Comparison of ENCODE assay signal across 1 cellular context in the genomic region with DNA sequence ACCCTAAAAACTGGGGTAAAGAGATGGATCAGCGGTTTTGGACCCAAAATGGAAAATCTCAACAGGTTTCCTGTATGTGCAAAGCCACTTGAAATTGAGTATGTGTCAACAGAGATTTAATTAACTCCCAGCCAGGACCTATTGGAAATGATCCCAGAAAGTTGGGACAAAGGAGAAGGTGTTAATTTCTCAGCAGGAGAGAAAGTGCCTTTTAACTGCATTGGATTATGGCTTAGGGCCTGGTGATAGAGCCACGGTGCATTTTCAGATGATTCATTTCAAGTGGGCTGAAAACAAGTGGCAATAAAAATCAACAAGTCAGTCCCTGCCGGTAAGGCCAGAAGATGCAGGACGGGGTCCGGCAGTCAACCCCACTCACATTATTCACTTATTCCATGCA.
TF ChIP-seq lines count a peak whose summit lies in the region.

No MANE protein-coding gene starts in this region.

TF ChIP-seq in HEK293, 187 proteins besides CTCF, POLR2A, EP300 and RAD21 (continued from another document and continues in another):
- TF ChIP-seq ZNF341 (tag by site-specific recombination; IDR thresholded peaks at IDR 0.05; ENCODE audit: low read depth): no peak
- no peak for TF ChIP-seq ZNF529 (tag by site-specific recombination; IDR thresholded peaks at IDR 0.05; ENCODE audit: insufficient replicate concordance)
- no peak for TF ChIP-seq ZNF140 (tag by site-specific recombination; IDR thresholded peaks at IDR 0.05)
- no peak for TF ChIP-seq ZNF239 (tag by site-specific recombination; IDR thresholded peaks at IDR 0.05)
- no peak for TF ChIP-seq ZNF221 (tag by site-specific recombination; IDR thresholded peaks at IDR 0.05; ENCODE audit: borderline replicate concordance)
- TF ChIP-seq, protein P1, sequence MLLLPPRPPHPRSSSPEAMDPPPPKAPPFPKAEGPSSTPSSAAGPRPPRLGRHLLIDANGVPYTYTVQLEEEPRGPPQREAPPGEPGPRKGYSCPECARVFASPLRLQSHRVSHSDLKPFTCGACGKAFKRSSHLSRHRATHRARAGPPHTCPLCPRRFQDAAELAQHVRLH (tag by site-specific recombination; IDR thresholded peaks at IDR 0.05): 0 out of 2 replicates have a peak, but pooled peaks have one; percentile 23
- TF ChIP-seq GLIS2 (tag by site-specific recombination; IDR thresholded peaks at IDR 0.05): no peak
- TF ChIP-seq ZNF549 (tag by site-specific recombination; IDR thresholded peaks at IDR 0.05): no peak
- no peak for TF ChIP-seq ZNF132 (tag by site-specific recombination; IDR thresholded peaks at IDR 0.05; ENCODE audit: borderline replicate concordance)
- TF ChIP-seq, protein P2, sequence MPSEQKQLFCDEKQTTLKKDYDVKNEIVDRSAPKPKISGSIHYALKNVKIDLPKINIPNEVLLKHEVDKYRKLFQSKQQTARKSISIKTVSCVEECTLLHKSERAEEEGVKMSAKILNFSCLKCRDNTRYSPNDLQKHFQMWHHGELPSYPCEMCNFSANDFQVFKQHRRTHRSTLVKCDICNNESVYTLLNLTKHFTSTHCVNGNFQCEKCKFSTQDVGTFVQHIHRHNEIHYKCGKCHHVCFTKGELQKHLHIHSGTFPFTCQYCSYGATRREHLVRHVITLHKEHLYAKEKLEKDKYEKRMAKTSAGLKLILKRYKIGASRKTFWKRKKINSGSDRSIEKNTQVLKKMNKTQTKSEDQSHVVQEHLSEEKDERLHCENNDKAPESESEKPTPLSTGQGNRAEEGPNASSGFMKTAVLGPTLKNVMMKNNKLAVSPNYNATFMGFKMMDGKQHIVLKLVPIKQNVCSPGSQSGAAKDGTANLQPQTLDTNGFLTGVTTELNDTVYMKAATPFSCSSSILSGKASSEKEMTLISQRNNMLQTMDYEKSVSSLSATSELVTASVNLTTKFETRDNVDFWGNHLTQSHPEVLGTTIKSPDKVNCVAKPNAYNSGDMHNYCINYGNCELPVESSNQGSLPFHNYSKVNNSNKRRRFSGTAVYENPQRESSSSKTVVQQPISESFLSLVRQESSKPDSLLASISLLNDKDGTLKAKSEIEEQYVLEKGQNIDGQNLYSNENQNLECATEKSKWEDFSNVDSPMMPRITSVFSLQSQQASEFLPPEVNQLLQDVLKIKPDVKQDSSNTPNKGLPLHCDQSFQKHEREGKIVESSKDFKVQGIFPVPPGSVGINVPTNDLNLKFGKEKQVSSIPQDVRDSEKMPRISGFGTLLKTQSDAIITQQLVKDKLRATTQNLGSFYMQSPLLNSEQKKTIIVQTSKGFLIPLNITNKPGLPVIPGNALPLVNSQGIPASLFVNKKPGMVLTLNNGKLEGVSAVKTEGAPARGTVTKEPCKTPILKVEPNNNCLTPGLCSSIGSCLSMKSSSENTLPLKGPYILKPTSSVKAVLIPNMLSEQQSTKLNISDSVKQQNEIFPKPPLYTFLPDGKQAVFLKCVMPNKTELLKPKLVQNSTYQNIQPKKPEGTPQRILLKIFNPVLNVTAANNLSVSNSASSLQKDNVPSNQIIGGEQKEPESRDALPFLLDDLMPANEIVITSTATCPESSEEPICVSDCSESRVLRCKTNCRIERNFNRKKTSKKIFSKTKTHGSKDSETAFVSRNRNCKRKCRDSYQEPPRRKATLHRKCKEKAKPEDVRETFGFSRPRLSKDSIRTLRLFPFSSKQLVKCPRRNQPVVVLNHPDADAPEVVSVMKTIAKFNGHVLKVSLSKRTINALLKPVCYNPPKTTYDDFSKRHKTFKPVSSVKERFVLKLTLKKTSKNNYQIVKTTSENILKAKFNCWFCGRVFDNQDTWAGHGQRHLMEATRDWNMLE (tag by site-specific recombination; conservative IDR thresholded peaks at IDR 0.05; ENCODE audit: low read depth): no peak
- no peak for TF ChIP-seq ZNF677 (tag by site-specific recombination; IDR thresholded peaks at IDR 0.05)
- no peak for TF ChIP-seq SETDB1 (IDR thresholded peaks at IDR 0.05; ENCODE audit: insufficient read length, low read length)
- no peak for TF ChIP-seq ZNF423 (tag by site-specific recombination; IDR thresholded peaks at IDR 0.05)
- TF ChIP-seq SCRT2 (tag by site-specific recombination; IDR thresholded peaks at IDR 0.05): peak; percentile 99
- peak; percentile 56; the same call in 1 of the 2 replicates for TF ChIP-seq BCL11A (tag by site-specific recombination; IDR thresholded peaks at IDR 0.05; ENCODE audit: low read depth)
- TF ChIP-seq ZNF138 (tag by site-specific recombination; IDR thresholded peaks at IDR 0.05; ENCODE audit: borderline replicate concordance): no peak
- TF ChIP-seq, protein P3, sequence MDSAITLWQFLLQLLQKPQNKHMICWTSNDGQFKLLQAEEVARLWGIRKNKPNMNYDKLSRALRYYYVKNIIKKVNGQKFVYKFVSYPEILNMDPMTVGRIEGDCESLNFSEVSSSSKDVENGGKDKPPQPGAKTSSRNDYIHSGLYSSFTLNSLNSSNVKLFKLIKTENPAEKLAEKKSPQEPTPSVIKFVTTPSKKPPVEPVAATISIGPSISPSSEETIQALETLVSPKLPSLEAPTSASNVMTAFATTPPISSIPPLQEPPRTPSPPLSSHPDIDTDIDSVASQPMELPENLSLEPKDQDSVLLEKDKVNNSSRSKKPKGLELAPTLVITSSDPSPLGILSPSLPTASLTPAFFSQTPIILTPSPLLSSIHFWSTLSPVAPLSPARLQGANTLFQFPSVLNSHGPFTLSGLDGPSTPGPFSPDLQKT (IDR thresholded peaks at IDR 0.05; ENCODE audit: borderline replicate concordance, low read depth, low read length): no peak
- no peak for TF ChIP-seq ZXDB (tag by site-specific recombination; IDR thresholded peaks at IDR 0.05)
- TF ChIP-seq, protein P4, sequence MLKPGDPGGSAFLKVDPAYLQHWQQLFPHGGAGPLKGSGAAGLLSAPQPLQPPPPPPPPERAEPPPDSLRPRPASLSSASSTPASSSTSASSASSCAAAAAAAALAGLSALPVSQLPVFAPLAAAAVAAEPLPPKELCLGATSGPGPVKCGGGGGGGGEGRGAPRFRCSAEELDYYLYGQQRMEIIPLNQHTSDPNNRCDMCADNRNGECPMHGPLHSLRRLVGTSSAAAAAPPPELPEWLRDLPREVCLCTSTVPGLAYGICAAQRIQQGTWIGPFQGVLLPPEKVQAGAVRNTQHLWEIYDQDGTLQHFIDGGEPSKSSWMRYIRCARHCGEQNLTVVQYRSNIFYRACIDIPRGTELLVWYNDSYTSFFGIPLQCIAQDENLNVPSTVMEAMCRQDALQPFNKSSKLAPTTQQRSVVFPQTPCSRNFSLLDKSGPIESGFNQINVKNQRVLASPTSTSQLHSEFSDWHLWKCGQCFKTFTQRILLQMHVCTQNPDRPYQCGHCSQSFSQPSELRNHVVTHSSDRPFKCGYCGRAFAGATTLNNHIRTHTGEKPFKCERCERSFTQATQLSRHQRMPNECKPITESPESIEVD (tag by site-specific recombination; IDR thresholded peaks at IDR 0.05): peak; percentile 94
- peak; percentile 57; the same call in 1 of the 2 replicates for TF ChIP-seq ZNF394 (tag by site-specific recombination; IDR thresholded peaks at IDR 0.05; ENCODE audit: borderline replicate concordance)
- no peak for TF ChIP-seq ZNF274 (IDR thresholded peaks at IDR 0.05; ENCODE audit: low read length)
- TF ChIP-seq ZNF274 (tag by site-specific recombination; IDR thresholded peaks at IDR 0.05; ENCODE audit: borderline replicate concordance): no peak
- TF ChIP-seq, protein P5, sequence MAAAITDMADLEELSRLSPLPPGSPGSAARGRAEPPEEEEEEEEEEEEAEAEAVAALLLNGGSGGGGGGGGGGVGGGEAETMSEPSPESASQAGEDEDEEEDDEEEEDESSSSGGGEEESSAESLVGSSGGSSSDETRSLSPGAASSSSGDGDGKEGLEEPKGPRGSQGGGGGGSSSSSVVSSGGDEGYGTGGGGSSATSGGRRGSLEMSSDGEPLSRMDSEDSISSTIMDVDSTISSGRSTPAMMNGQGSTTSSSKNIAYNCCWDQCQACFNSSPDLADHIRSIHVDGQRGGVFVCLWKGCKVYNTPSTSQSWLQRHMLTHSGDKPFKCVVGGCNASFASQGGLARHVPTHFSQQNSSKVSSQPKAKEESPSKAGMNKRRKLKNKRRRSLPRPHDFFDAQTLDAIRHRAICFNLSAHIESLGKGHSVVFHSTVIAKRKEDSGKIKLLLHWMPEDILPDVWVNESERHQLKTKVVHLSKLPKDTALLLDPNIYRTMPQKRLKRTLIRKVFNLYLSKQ (tag by site-specific recombination; IDR thresholded peaks at IDR 0.05; ENCODE audit: borderline replicate concordance): no peak
- no peak for TF ChIP-seq YY2 (tag by site-specific recombination; IDR thresholded peaks at IDR 0.05)
- TF ChIP-seq, protein P6, sequence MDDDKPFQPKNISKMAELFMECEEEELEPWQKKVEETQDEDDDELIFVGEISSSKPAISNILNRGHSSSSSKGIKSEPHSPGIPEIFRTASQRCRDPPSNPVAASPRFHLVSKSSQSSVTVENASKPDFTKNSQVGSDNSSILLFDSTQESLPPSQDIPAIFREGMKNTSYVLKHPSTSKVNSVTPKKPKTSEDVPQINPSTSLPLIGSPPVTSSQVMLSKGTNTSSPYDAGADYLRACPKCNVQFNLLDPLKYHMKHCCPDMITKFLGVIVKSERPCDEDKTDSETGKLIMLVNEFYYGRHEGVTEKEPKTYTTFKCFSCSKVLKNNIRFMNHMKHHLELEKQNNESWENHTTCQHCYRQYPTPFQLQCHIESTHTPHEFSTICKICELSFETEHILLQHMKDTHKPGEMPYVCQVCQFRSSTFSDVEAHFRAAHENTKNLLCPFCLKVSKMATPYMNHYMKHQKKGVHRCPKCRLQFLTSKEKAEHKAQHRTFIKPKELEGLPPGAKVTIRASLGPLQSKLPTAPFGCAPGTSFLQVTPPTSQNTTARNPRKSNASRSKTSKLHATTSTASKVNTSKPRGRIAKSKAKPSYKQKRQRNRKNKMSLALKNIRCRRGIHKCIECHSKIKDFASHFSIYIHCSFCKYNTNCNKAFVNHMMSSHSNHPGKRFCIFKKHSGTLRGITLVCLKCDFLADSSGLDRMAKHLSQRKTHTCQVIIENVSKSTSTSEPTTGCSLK (tag by site-specific recombination; IDR thresholded peaks at IDR 0.05): no peak
- TF ChIP-seq ZNF266 (tag by site-specific recombination; IDR thresholded peaks at IDR 0.05; ENCODE audit: low read depth): no peak
- peak; percentile 94 for TF ChIP-seq SCRT1 (tag by site-specific recombination; IDR thresholded peaks at IDR 0.05; ENCODE audit: borderline replicate concordance)
- no peak for TF ChIP-seq ZNF555 (tag by site-specific recombination; conservative IDR thresholded peaks at IDR 0.05)
- TF ChIP-seq, protein P7, sequence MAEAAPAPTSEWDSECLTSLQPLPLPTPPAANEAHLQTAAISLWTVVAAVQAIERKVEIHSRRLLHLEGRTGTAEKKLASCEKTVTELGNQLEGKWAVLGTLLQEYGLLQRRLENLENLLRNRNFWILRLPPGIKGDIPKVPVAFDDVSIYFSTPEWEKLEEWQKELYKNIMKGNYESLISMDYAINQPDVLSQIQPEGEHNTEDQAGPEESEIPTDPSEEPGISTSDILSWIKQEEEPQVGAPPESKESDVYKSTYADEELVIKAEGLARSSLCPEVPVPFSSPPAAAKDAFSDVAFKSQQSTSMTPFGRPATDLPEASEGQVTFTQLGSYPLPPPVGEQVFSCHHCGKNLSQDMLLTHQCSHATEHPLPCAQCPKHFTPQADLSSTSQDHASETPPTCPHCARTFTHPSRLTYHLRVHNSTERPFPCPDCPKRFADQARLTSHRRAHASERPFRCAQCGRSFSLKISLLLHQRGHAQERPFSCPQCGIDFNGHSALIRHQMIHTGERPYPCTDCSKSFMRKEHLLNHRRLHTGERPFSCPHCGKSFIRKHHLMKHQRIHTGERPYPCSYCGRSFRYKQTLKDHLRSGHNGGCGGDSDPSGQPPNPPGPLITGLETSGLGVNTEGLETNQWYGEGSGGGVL (tag by site-specific recombination; IDR thresholded peaks at IDR 0.05): no peak
- TF ChIP-seq TCF7L2 (IDR thresholded peaks at IDR 0.05; ENCODE audit: borderline replicate concordance, low read depth, low read length): no peak
- 0 out of 2 replicates have a peak, but pooled peaks have one; percentile 28 for TF ChIP-seq OVOL3 (tag by site-specific recombination; IDR thresholded peaks at IDR 0.05)
- TF ChIP-seq, protein P8, sequence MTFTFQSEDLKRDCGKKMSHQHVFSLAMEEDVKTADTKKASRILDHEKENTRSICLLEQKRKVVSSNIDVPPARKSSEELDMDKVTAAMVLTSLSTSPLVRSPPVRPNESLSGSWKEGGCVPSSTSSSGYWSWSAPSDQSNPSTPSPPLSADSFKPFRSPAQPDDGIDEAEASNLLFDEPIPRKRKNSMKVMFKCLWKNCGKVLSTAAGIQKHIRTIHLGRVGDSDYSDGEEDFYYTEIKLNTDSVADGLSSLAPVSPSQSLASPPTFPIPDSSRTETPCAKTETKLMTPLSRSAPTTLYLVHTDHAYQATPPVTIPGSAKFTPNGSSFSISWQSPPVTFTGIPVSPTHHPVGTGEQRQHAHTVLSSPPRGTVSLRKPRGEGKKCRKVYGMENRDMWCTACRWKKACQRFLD (tag by site-specific recombination; IDR thresholded peaks at IDR 0.05): no peak
- TF ChIP-seq, protein P9, sequence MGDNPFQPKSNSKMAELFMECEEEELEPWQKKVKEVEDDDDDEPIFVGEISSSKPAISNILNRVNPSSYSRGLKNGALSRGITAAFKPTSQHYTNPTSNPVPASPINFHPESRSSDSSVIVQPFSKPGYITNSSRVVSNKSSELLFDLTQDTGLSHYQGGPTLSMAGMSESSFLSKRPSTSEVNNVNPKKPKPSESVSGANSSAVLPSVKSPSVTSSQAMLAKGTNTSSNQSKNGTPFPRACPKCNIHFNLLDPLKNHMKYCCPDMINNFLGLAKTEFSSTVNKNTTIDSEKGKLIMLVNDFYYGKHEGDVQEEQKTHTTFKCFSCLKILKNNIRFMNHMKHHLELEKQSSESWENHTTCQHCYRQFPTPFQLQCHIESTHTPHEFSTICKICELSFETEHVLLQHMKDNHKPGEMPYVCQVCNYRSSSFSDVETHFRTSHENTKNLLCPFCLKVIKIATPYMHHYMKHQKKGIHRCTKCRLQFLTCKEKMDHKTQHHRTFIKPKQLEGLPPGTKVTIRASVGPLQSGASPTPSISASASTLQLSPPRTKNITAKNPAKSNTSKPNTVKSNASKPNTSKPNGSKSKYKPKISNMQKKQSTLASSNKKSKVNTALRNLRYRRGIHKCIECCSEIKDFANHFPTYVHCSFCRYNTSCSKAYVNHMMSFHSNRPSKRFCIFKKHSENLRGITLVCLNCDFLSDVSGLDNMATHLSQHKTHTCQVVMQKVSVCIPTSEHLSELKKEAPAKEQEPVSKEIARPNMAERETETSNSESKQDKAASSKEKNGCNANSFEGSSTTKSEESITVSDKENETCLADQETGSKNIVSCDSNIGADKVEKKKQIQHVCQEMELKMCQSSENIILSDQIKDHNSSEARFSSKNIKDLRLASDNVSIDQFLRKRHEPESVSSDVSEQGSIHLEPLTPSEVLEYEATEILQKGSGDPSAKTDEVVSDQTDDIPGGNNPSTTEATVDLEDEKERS (tag by site-specific recombination; IDR thresholded peaks at IDR 0.05): no peak
- no peak for TF ChIP-seq ZNF311 (tag by site-specific recombination; IDR thresholded peaks at IDR 0.05; ENCODE audit: borderline replicate concordance)
- TF ChIP-seq, protein P10, sequence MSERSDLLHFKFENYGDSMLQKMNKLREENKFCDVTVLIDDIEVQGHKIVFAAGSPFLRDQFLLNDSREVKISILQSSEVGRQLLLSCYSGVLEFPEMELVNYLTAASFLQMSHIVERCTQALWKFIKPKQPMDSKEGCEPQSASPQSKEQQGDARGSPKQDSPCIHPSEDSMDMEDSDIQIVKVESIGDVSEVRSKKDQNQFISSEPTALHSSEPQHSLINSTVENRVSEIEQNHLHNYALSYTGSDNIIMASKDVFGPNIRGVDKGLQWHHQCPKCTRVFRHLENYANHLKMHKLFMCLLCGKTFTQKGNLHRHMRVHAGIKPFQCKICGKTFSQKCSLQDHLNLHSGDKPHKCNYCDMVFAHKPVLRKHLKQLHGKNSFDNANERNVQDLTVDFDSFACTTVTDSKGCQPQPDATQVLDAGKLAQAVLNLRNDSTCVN (tag by site-specific recombination; optimal IDR thresholded peaks at IDR 0.05): no peak
